ENCODE assay signal across 24 cellular contexts in the genomic region with DNA sequence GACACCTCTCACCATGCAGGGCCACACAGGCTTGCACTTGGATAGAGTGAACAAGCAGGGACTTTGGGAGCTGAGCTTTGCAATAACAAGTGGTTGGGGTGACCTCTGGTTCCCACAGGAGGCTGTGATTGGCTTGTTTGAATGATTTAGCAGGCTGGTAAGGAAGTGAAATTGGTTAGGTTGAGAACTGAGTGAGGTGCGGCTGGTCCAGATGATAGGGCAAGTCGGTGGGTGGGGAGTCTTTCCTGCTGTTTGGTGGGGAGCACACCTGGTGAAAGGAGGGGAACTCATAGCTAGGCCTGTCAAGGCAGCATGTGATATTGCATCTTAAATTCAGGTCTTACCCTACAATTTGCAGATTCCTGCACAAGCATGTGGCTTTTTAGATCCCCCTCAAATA.
"Had no signal": no experiment of that assay in that cellular context is flagged by ENCODE, and none has a peak within 500 bp of the region (broad histone marks: within the 10 kb centered on the region; RNA-seq: fewer than 3 reads in every experiment).

No MANE protein-coding gene starts in this region.

- H3K9me3 ChIP-seq: right lobe of liver had no signal

- H3K4me3 ChIP-seq: dorsolateral prefrontal cortex, heart right ventricle, lower lobe of right lung, right lobe of liver, suprapubic skin had no signal

- H3K27ac Mint-ChIP-seq: endodermal cell; natural killer cell; progenitor cell of endocrine pancreas; stimulated activated naive CD8-positive, alpha-beta T cell treated with anti-CD3 and anti-CD28 coated beads, Interleukin-15, amount 100 ng/mL, for 72 hours had no signal

- DNase-seq: dorsolateral prefrontal cortex; effector CD4-positive, alpha-beta T cell; endodermal cell; foreskin fibroblast; glutamatergic neuron; heart right ventricle; hippocampal formation; kidney glomerular epithelial cell; left colon; left ventricle myocardium superior; lower lobe of right lung; natural killer cell; right lobe of liver; small intestine; stimulated activated CD4-positive, alpha-beta T cell treated with anti-CD3 and anti-CD28 coated beads, Interleukin-15, amount 100 ng/mL, for 24 hours; stimulated activated CD4-positive, alpha-beta T cell treated with anti-CD3 and anti-CD28 coated beads, Interleukin-2, amount 100 ng/mL, for 48 hours; stimulated activated naive CD4-positive, alpha-beta T cell; stimulated activated naive CD8-positive, alpha-beta T cell treated with anti-CD3 and anti-CD28 coated beads, Interleukin-15, amount 100 ng/mL, for 72 hours; trophoblast cell had no signal

- H3K27me3 ChIP-seq: dorsolateral prefrontal cortex, heart right ventricle, right lobe of liver, suprapubic skin had no signal

- H3K4me1 Mint-ChIP-seq: endodermal cell; stimulated activated naive CD8-positive, alpha-beta T cell treated with anti-CD3 and anti-CD28 coated beads, Interleukin-15, amount 100 ng/mL, for 72 hours had no signal

- H3K27ac ChIP-seq: dorsolateral prefrontal cortex, epithelial cell of prostate, heart right ventricle, lower lobe of right lung, parathyroid adenoma, right lobe of liver, suprapubic skin had no signal

- ATAC-seq: esophagus mucosa; heart right ventricle; left colon; left ventricle myocardium superior; lower lobe of right lung; natural killer cell; right lobe of liver; stimulated activated naive CD8-positive, alpha-beta T cell treated with anti-CD3 and anti-CD28 coated beads, Interleukin-15, amount 100 ng/mL, for 72 hours had no signal

- H3K36me3 ChIP-seq: heart right ventricle, lower lobe of right lung, right lobe of liver, suprapubic skin had no signal

- H3K27me3 Mint-ChIP-seq: progenitor cell of endocrine pancreas; stimulated activated naive CD8-positive, alpha-beta T cell treated with anti-CD3 and anti-CD28 coated beads, Interleukin-15, amount 100 ng/mL, for 72 hours had no signal

- H3K4me3 Mint-ChIP-seq: endodermal cell; natural killer cell; stimulated activated naive CD8-positive, alpha-beta T cell treated with anti-CD3 and anti-CD28 coated beads, Interleukin-15, amount 100 ng/mL, for 72 hours had no signal

- H3K4me1 ChIP-seq: heart right ventricle, lower lobe of right lung, parathyroid adenoma, right lobe of liver had no signal
